Comparison of ENCODE assay signal across 12 cellular contexts in the genomic region with DNA sequence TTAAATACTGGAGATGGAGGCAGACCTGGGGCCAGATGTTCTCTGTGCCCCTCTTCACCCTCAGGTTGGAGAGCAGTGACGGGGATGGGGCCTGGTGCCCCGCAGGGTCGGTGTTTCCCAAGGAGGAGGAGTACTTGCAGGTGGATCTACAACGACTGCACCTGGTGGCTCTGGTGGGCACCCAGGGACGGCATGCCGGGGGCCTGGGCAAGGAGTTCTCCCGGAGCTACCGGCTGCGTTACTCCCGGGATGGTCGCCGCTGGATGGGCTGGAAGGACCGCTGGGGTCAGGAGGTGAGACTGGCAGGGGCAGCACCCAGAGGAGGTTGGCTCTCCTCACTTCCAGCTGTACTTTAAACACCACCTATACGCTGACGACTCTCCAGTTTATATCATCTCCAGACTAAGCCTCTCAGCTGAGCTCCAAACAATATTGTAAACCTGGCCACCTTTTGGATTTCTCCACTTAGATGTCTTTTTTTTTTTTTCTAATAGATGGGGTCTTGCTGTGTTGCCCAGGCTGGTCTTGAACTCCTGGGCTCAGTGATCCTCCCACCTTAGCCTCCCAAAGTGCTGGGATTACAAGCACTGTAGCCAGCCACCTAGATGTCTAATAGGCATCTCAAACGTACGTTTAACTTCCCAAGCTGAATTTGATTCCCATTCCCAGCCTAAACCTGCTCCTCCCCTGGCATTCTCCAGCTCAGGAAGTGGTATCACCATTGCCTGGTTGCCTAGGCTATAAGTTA. TPM values are rescaled to one million over a fixed set of nuclear protein-coding genes. Genes with fewer than 3 reads are reported as not detected.
A peak's percentile ranks its signal among the peaks of the same experiment; 100 is the strongest.
DNase-seq lines count a peak whose midpoint lies in the region; ATAC-seq, FAIRE-seq and TF ChIP-seq lines count a peak whose summit lies in the region.
"Had no signal": no experiment of that assay in that cellular context is flagged by ENCODE, and none has a peak within 500 bp of the region (broad histone marks: within the 10 kb centered on the region; RNA-seq: fewer than 3 reads in every experiment).

No MANE protein-coding gene starts in this region.

- no peaks in the 10 kb centered on the region for H3K9me2 ChIP-seq in OCI-LY7 (ENCODE audit: insufficient read depth, low read length)

- no peaks in the 10 kb centered on the region for H3K79me2 ChIP-seq in OCI-LY7 (ENCODE audit: insufficient read depth, low read depth, low read length)
- H3K79me2 ChIP-seq in H1 (ENCODE audit: control insufficient read depth in 1 of 2, insufficient read depth in 2 of 2, low read length in 2 of 2): peaks cover 9 to 65% of the 10 kb centered on the region in 2 experiments

- 94% methylated on average over 17 of the region's 17 CpGs; no CpG with 5 or more reads in 1 of the 2 experiments for WGBS in H1 (ENCODE audit: extremely low coverage in 1 of 2, insufficient coverage in 1 of 2, insufficient read length in 1 of 2, insufficient replicate concordance in 2 of 2, low coverage in 1 of 2, low lambda C conversion rate in 2 of 2, missing lambda C conversion rate in 1 of 2), 2 experiments
- 89 to 90% methylated on average over 9 to 17 of the region's 17 CpGs for WGBS in endodermal cell (ENCODE audit: insufficient coverage in 1 of 2, insufficient read length in 1 of 2), 2 experiments

- H3K36me3 ChIP-seq in OCI-LY7 (ENCODE audit: insufficient read depth, low read length): 0 out of 2 replicates have a peak, but pooled peaks cover 3% of the 10 kb centered on the region
- peaks cover 27 to 57% (median 47%) of the 10 kb centered on the region in 4 experiments for H3K36me3 ChIP-seq in H1 (ENCODE audit: control insufficient read depth in 2 of 4, insufficient read depth in 4 of 4, low read length in 3 of 4)
- peaks cover 50 to 58% (median 52%) of the 10 kb centered on the region in 3 donors for H3K36me3 ChIP-seq in skeletal muscle tissue (ENCODE audit: control insufficient read depth in 3 of 3, insufficient read depth in 3 of 3, low read length in 3 of 3)
- H3K36me3 ChIP-seq in endodermal cell (ENCODE audit: control insufficient read depth, insufficient read depth, low read length): peaks cover 36% of the 10 kb centered on the region

- H3K27ac Mint-ChIP-seq in endodermal cell: no peak overlapping the region

- POLR2A ChIA-PET in OCI-LY7 (lab: Charles Lee) (interaction anchor here (1.0 to 1.1 kb wide), 2 partner anchors 12 to 17 kb away, joined by 3 to 5 read pairs; no protein-coding TSS in a partner anchor), H1 (lab: Charles Lee; ENCODE audit: partially characterized antibody) (interaction anchor here (0.6 to 19.5 kb wide), 9 partner anchors 8 to 148 kb away, joined by 3 to 452 read pairs (median 4); no protein-coding TSS in a partner anchor)

- no peak overlapping the region for H3K23ac ChIP-seq in H1 (ENCODE audit: insufficient read length)

- H2BK5ac ChIP-seq in H1 (ENCODE audit: low read depth, low read length): peak overlapping the region; percentile 75; the same call in 1 of the 2 replicates

- peak overlapping the region; percentile 61; the same call in 1 of the 2 replicates for H2BK20ac ChIP-seq in H1 (ENCODE audit: low read length)

- TF ChIP-seq CTCF in OCI-LY7 (conservative IDR thresholded peaks at IDR 0.05; ENCODE audit: low read length): 0 out of 2 replicates have a peak, but pooled peaks have one; percentile 11
- TF ChIP-seq CTCF in H1 (IDR thresholded peaks at IDR 0.05; ENCODE audit: control extremely low read depth in 1 of 3, insufficient read depth in 1 of 3, low read depth in 1 of 3, low read length in 3 of 3): no peak
- TF ChIP-seq CTCF in endodermal cell (conservative IDR thresholded peaks at IDR 0.05): no peak

- H3K36me3 Mint-ChIP-seq in endodermal cell (ENCODE audit: low read depth): peaks cover 32% of the 10 kb centered on the region

- H4K8ac ChIP-seq in H1 (ENCODE audit: extremely low read depth, insufficient read depth, low read length): no peak overlapping the region

- no peak overlapping the region for H3K4ac ChIP-seq in H1 (replicated peaks; ENCODE audit: insufficient read length, low read depth, low read length)

- H3K23me2 ChIP-seq in H1 (ENCODE audit: low read depth, low read length): peaks cover 16% of the 10 kb centered on the region

- no peaks in the 10 kb centered on the region for H4K20me1 ChIP-seq in OCI-LY7 (ENCODE audit: insufficient read depth, low read length)
- H4K20me1 ChIP-seq in H1 (replicated peaks in 1 of 2; ENCODE audit: control insufficient read depth in 1 of 2, insufficient read depth in 2 of 2, low read length in 2 of 2): peaks cover 4 to 37% of the 10 kb centered on the region in 2 experiments

- intact Hi-C loops in OCI-LY7 (cut with micrococcal nuclease; ENCODE audit: unreplicated experiment): loop anchor here (10.0 kb wide), 1 partner anchor 215 kb away; the partner anchor contains the start of gene DHX16

- CTCF ChIA-PET in OCI-LY7 (lab: Charles Lee; ENCODE audit: unreplicated experiment) (interaction anchor here (0.7 kb wide), 1 partner anchor 25 kb away, joined by 3 read pairs; the partner anchor contains the start of gene VARS2), H1 (lab: Charles Lee; ENCODE audit: partially characterized antibody) (interaction anchor here (0.6 to 29.0 kb wide), 12 partner anchors 10 to 303 kb away, joined by 3 to 610 read pairs (median 3); partner anchors contain the start of gene VARS2)

- DNase-seq in OCI-LY7 (ENCODE audit: low spot score): no peak
- no peak for DNase-seq in H1 (ENCODE audit: low read depth in 1 of 2, low spot score in 2 of 2)
- no peak for DNase-seq in AG08395 (ENCODE audit: low spot score)
- no peak for DNase-seq in endodermal cell
- DNase-seq: cortex of kidney, heart left ventricle, kidney, psoas muscle, testis had no signal

- no peak overlapping the region for H4K5ac ChIP-seq in H1 (ENCODE audit: insufficient read length, low read depth, low read length)

- H2AK5ac ChIP-seq in H1 (ENCODE audit: low read depth, low read length): no peak overlapping the region

- H2BK12ac ChIP-seq in H1 (ENCODE audit: low read depth, low read length): no peak overlapping the region

- no peak for TF ChIP-seq POLR2A in H1 (IDR thresholded peaks at IDR 0.05; ENCODE audit: control extremely low read depth in 1 of 2, low read depth in 2 of 2, low read length in 2 of 2)

- H2BK120ac ChIP-seq in H1 (replicated peaks; ENCODE audit: low read depth, low read length): no peak overlapping the region

- H3K4me2 ChIP-seq in OCI-LY7 (ENCODE audit: low read length): no peak overlapping the region
- H3K4me2 ChIP-seq in H1 (ENCODE audit: insufficient read depth in 1 of 2, low read depth in 2 of 2, low read length in 2 of 2): no peak overlapping the region

- ATAC-seq in HG03342 (IDR thresholded peaks at IDR 0.05; ENCODE audit: unreplicated experiment): no peak
- ATAC-seq: heart left ventricle, psoas muscle had no signal

- H3K18ac ChIP-seq in H1 (ENCODE audit: extremely low read depth, low read length): no peak overlapping the region

- no peak overlapping the region for H2BK15ac ChIP-seq in H1 (ENCODE audit: low read length)

- H3K4me1 ChIP-seq in OCI-LY7 (ENCODE audit: insufficient read depth, low read length, poor library complexity, severe bottlenecking) (peaks cover 28% of the 10 kb centered on the region), H1 (replicated peaks in 1 of 4; ENCODE audit: control insufficient read depth in 3 of 4, insufficient read depth in 4 of 4, low read length in 3 of 4) (peaks cover 6 to 26% (median 19%) of the 10 kb centered on the region in 4 experiments), skeletal muscle tissue (ENCODE audit: control insufficient read depth in 3 of 3, insufficient read depth in 3 of 3, low read length in 3 of 3) (peaks cover 27 to 46% (median 45%) of the 10 kb centered on the region in 3 donors), endodermal cell (ENCODE audit: control insufficient read depth, insufficient read depth, low read length) (peaks cover 13% of the 10 kb centered on the region)

- no peak overlapping the region for H3K4me3 ChIP-seq in OCI-LY7 (ENCODE audit: low read depth, low read length, poor library complexity, severe bottlenecking)
- no peak overlapping the region for H3K4me3 ChIP-seq in H1 (ENCODE audit: extremely low read depth in 1 of 4, insufficient read depth in 2 of 4, low read depth in 3 of 4, low read length in 4 of 4)
- H3K4me3 ChIP-seq in skeletal muscle tissue (ENCODE audit: low read length in 3 of 3): no peak overlapping the region
- H3K4me3 ChIP-seq in endodermal cell (ENCODE audit: low read length): no peak overlapping the region
- H3K4me3 ChIP-seq: BLaER1, heart left ventricle, psoas muscle, testis had no signal

- no peak for FAIRE-seq in H1 (lab: Jason Lieb, UNC)
- FAIRE-seq: kidney had no signal

- H3K9ac ChIP-seq in H1 (replicated peaks in 1 of 4; ENCODE audit: extremely low read depth in 1 of 4, low read depth in 3 of 4, low read length in 3 of 4) (no peak overlapping the region), skeletal muscle tissue (ENCODE audit: low read depth in 1 of 3, low read length in 3 of 3) (peak overlapping the region in 2 of 3 donors; percentile 2 to 10), endodermal cell (ENCODE audit: extremely low read depth, low read length, poor library complexity, severe bottlenecking) (no peak overlapping the region)
- H3K9ac ChIP-seq: BLaER1 had no signal

- H3K27me3 ChIP-seq in H1 (replicated peaks in 1 of 4; ENCODE audit: control insufficient read depth in 3 of 4, extremely low read depth in 1 of 4, insufficient read depth in 3 of 4, low read length in 3 of 4) (no peaks in the 10 kb centered on the region), skeletal muscle tissue (ENCODE audit: control insufficient read depth in 3 of 3, insufficient read depth in 3 of 3, low read length in 3 of 3) (no peaks in the 10 kb centered on the region), endodermal cell (ENCODE audit: control insufficient read depth, insufficient read depth, low read length, poor library complexity, severe bottlenecking) (no peaks in the 10 kb centered on the region)
- H3K27me3 ChIP-seq: BLaER1, testis had no signal

- no peak overlapping the region for H3K56ac ChIP-seq in H1 (replicated peaks; ENCODE audit: insufficient read length, low read depth, low read length)

- H3K27ac ChIP-seq in OCI-LY7 (ENCODE audit: low read depth, low read length, poor library complexity, severe bottlenecking) (no peak overlapping the region), H1 (ENCODE audit: low read depth, low read length) (no peak overlapping the region), skeletal muscle tissue (ENCODE audit: low read depth, low read length) (no peak overlapping the region), endodermal cell (ENCODE audit: low read depth, low read length) (no peak overlapping the region)
- H3K27ac ChIP-seq: BLaER1, heart left ventricle, psoas muscle, testis had no signal

- TF ChIP-seq EP300 in H1 (IDR thresholded peaks at IDR 0.05; ENCODE audit: borderline replicate concordance in 1 of 2, low read depth in 2 of 2, low read length in 2 of 2): no peak

- peaks cover 28% of the 10 kb centered on the region for H3K4me1 Mint-ChIP-seq in endodermal cell

- H3K9me3 Mint-ChIP-seq in endodermal cell: no peaks in the 10 kb centered on the region

- no peaks in the 10 kb centered on the region for H3K27me3 Mint-ChIP-seq in endodermal cell (ENCODE audit: insufficient read depth)

- H2AFZ ChIP-seq in OCI-LY7 (ENCODE audit: low read length) (no peak overlapping the region), H1 (ENCODE audit: low read length) (no peak overlapping the region)

- no peak overlapping the region for H3K14ac ChIP-seq in H1 (ENCODE audit: insufficient read length)

- TF ChIP-seq RAD21 in H1 (IDR thresholded peaks at IDR 0.05 in 1 of 2, conservative IDR thresholded peaks at IDR 0.05 in 1 of 2; ENCODE audit: low read depth in 2 of 2, low read length in 2 of 2): no peak

- no TSS peak for BruUV-seq in OCI-LY7 (replicated peaks; lab: Mats Ljungman, UMichigan)

- H4K91ac ChIP-seq in H1 (replicated peaks; ENCODE audit: insufficient read length, low read length): no peak overlapping the region

- H3K9me3 ChIP-seq in OCI-LY7 (ENCODE audit: low read length) (no peaks in the 10 kb centered on the region), H1 (ENCODE audit: insufficient read depth in 2 of 2, low read depth in 1 of 2, low read length in 1 of 2) (no peaks in the 10 kb centered on the region), skeletal muscle tissue (ENCODE audit: control insufficient read depth in 3 of 3, low read length in 3 of 3) (no peaks in the 10 kb centered on the region), endodermal cell (ENCODE audit: control insufficient read depth, low read length) (no peaks in the 10 kb centered on the region)
- H3K9me3 ChIP-seq: BLaER1, heart left ventricle, psoas muscle, testis had no signal

- no peak overlapping the region for H3K4me3 Mint-ChIP-seq in endodermal cell

- H3K79me1 ChIP-seq in H1 (ENCODE audit: low read depth, low read length): peaks cover 21% of the 10 kb centered on the region

RNA-seq across cellular contexts. Expression of gene DDR1, which starts 5.0 kb away (rescaled TPM):
- total RNA-seq in OCI-LY7 (2014; rRNA removed; shearing (Covaris generic)): 14.0 and 15.4 TPM in 2 replicates
- total RNA-seq in OCI-LY7 (2022): 24.6 and 30.3 TPM in 2 replicates
- total RNA-seq in H1 (2021; fragmentation: NEBNext Ultra II Directional; extraction: Animal tissue kit (Norgen Biotek cat#: 25700)): 181 and 182 TPM in 2 replicates
- 99.4 and 134 TPM in 2 replicates for polyA plus RNA-seq in H1 (2011; rRNA removed)
- polyA plus RNA-seq in H1 (2011; cell fraction: cytosol; rRNA removed): 110 TPM
- 240 TPM for polyA plus RNA-seq in H1 (2011; cell fraction: nucleus; rRNA removed)
- 139 to 201 TPM (median 179 TPM) in 4 replicates for polyA plus RNA-seq in H1 (2012, experiment 1 of 2)
- polyA plus RNA-seq in H1 (2012, experiment 2 of 2): 146 TPM
- polyA plus RNA-seq in H1 (2013, experiment 1 of 2): 128 TPM
- 135 TPM for polyA plus RNA-seq in H1 (2013, experiment 2 of 2)
- 116 and 120 TPM in 2 replicates for polyA minus RNA-seq in H1 (2011; rRNA and poly(A)+ RNA removed)
- 196 TPM for polyA minus RNA-seq in H1 (2011; cell fraction: cytosol; rRNA and poly(A)+ RNA removed)
- polyA minus RNA-seq in H1 (2011; cell fraction: nucleus; rRNA and poly(A)+ RNA removed): 121 TPM
- total RNA-seq in skeletal muscle tissue: 40.7 TPM
- 100 to 1,000 TPM; 140 to 151 TPM for total RNA-seq in endodermal cell
- polyA plus RNA-seq in endodermal cell (2013, experiment 1 of 2): 299 TPM
- 288 TPM for polyA plus RNA-seq in endodermal cell (2013, experiment 2 of 2)

RNA-seq across cellular contexts. Expression of gene GTF2H4, which starts 18.7 kb away (rescaled TPM):
- 30.5 and 38.4 TPM in 2 replicates for total RNA-seq in OCI-LY7 (2014; rRNA removed; shearing (Covaris generic))
- total RNA-seq in OCI-LY7 (2022) (45.8 and 48.7 TPM in 2 replicates), skeletal muscle tissue (7.3 TPM), endodermal cell (10 to 100 TPM; 60.0 to 67.9 TPM)
- total RNA-seq in H1 (2021; fragmentation: NEBNext Ultra II Directional; extraction: Animal tissue kit (Norgen Biotek cat#: 25700)): 49.5 and 53.4 TPM in 2 replicates
- polyA plus RNA-seq in H1 (2011; rRNA removed): 42.3 and 46.2 TPM in 2 replicates
- polyA plus RNA-seq in H1 (2011; cell fraction: cytosol; rRNA removed): 42.7 TPM
- polyA plus RNA-seq in H1 (2011; cell fraction: nucleus; rRNA removed): 147 TPM
- 36.6 to 48.0 TPM (median 43.7 TPM) in 4 replicates for polyA plus RNA-seq in H1 (2012, experiment 1 of 2)
- 81.6 TPM for polyA plus RNA-seq in H1 (2012, experiment 2 of 2)
- polyA plus RNA-seq in H1 (2013, experiment 1 of 2): 42.6 TPM
- polyA plus RNA-seq in H1 (2013, experiment 2 of 2): 40.8 TPM
- 27.0 and 29.0 TPM in 2 replicates for polyA minus RNA-seq in H1 (2011; rRNA and poly(A)+ RNA removed)
- polyA minus RNA-seq in H1 (2011; cell fraction: cytosol; rRNA and poly(A)+ RNA removed): 13.8 TPM
- polyA minus RNA-seq in H1 (2011; cell fraction: nucleus; rRNA and poly(A)+ RNA removed): 39.6 TPM
- polyA plus RNA-seq in endodermal cell (2013, experiment 1 of 2): 52.4 TPM
- polyA plus RNA-seq in endodermal cell (2013, experiment 2 of 2): 39.9 TPM

RNA-seq across cellular contexts. Expression of gene VARS2, which starts 24.7 kb away (rescaled TPM):
- 71.4 and 81.8 TPM in 2 replicates for total RNA-seq in OCI-LY7 (2014; rRNA removed; shearing (Covaris generic))
- total RNA-seq in OCI-LY7 (2022): 98.9 and 105 TPM in 2 replicates
- 41.2 and 47.7 TPM in 2 replicates for total RNA-seq in H1 (2021; fragmentation: NEBNext Ultra II Directional; extraction: Animal tissue kit (Norgen Biotek cat#: 25700))
- 26.8 and 34.8 TPM in 2 replicates for polyA plus RNA-seq in H1 (2011; rRNA removed)
- 36.0 TPM for polyA plus RNA-seq in H1 (2011; cell fraction: cytosol; rRNA removed)
- 180 TPM for polyA plus RNA-seq in H1 (2011; cell fraction: nucleus; rRNA removed)
- 20.8 to 48.2 TPM (median 43.6 TPM) in 4 replicates for polyA plus RNA-seq in H1 (2012, experiment 1 of 2)
- polyA plus RNA-seq in H1 (2012, experiment 2 of 2): 31.4 TPM
- polyA plus RNA-seq in H1 (2013, experiment 1 of 2): 25.2 TPM
- polyA plus RNA-seq in H1 (2013, experiment 2 of 2): 23.4 TPM
- polyA minus RNA-seq in H1 (2011; rRNA and poly(A)+ RNA removed): 34.0 and 41.2 TPM in 2 replicates
- polyA minus RNA-seq in H1 (2011; cell fraction: cytosol; rRNA and poly(A)+ RNA removed): 25.2 TPM
- polyA minus RNA-seq in H1 (2011; cell fraction: nucleus; rRNA and poly(A)+ RNA removed): 32.4 TPM
- total RNA-seq in skeletal muscle tissue: 12.5 TPM
- total RNA-seq in endodermal cell: 10 to 100 TPM; 39.4 to 52.5 TPM
- polyA plus RNA-seq in endodermal cell (2013, experiment 1 of 2): 51.8 TPM
- 46.7 TPM for polyA plus RNA-seq in endodermal cell (2013, experiment 2 of 2)

RNA-seq across cellular contexts. Expression of gene SFTA2, which starts 42.7 kb away (rescaled TPM):
- total RNA-seq in OCI-LY7 (2014; rRNA removed; shearing (Covaris generic)): not detected in 2 replicates
- total RNA-seq in OCI-LY7 (2022) (not detected in 2 replicates), skeletal muscle tissue (not detected), endodermal cell (not detected)
- not detected in 2 replicates for total RNA-seq in H1 (2021; fragmentation: NEBNext Ultra II Directional; extraction: Animal tissue kit (Norgen Biotek cat#: 25700))
- not detected in 2 replicates for polyA plus RNA-seq in H1 (2011; rRNA removed)
- polyA plus RNA-seq in H1 (2011; cell fraction: cytosol; rRNA removed): not detected
- not detected for polyA plus RNA-seq in H1 (2011; cell fraction: nucleus; rRNA removed)
- not detected in 4 replicates for polyA plus RNA-seq in H1 (2012, experiment 1 of 2)
- not detected for polyA plus RNA-seq in H1 (2012, experiment 2 of 2)
- polyA plus RNA-seq in H1 (2013, experiment 1 of 2): not detected
- polyA plus RNA-seq in H1 (2013, experiment 2 of 2): not detected
- polyA minus RNA-seq in H1 (2011; rRNA and poly(A)+ RNA removed): not detected in 2 replicates
- polyA minus RNA-seq in H1 (2011; cell fraction: cytosol; rRNA and poly(A)+ RNA removed): not detected
- not detected for polyA minus RNA-seq in H1 (2011; cell fraction: nucleus; rRNA and poly(A)+ RNA removed)
- not detected for polyA plus RNA-seq in endodermal cell (2013, experiment 1 of 2)
- not detected for polyA plus RNA-seq in endodermal cell (2013, experiment 2 of 2)
- total RNA-seq: heart left ventricle, psoas muscle, testis had no signal
- polyA plus RNA-seq: heart left ventricle had no signal

RNA-seq across cellular contexts. Expression of gene MUCL3, which starts 51.5 kb away (rescaled TPM):
- not detected in 2 replicates for total RNA-seq in OCI-LY7 (2014; rRNA removed; shearing (Covaris generic))
- total RNA-seq in OCI-LY7 (2022) (not detected in 2 replicates), skeletal muscle tissue (not detected), endodermal cell (under 1 TPM; 0.18 TPM)
- 0.08 and 0.37 TPM in 2 replicates for total RNA-seq in H1 (2021; fragmentation: NEBNext Ultra II Directional; extraction: Animal tissue kit (Norgen Biotek cat#: 25700))
- 0.15 and 0.22 TPM in 2 replicates for polyA plus RNA-seq in H1 (2011; rRNA removed)
- 0.18 TPM for polyA plus RNA-seq in H1 (2011; cell fraction: cytosol; rRNA removed)
- 0.41 TPM for polyA plus RNA-seq in H1 (2011; cell fraction: nucleus; rRNA removed)
- 0.19 to 0.34 TPM (median 0.26 TPM) in 4 replicates for polyA plus RNA-seq in H1 (2012, experiment 1 of 2)
- polyA plus RNA-seq in H1 (2012, experiment 2 of 2): not detected
- polyA plus RNA-seq in H1 (2013, experiment 1 of 2): 0.59 TPM
- polyA plus RNA-seq in H1 (2013, experiment 2 of 2): 0.50 TPM
- polyA minus RNA-seq in H1 (2011; rRNA and poly(A)+ RNA removed): 0.10 and 0.13 TPM in 2 replicates
- not detected for polyA minus RNA-seq in H1 (2011; cell fraction: cytosol; rRNA and poly(A)+ RNA removed)
- not detected for polyA minus RNA-seq in H1 (2011; cell fraction: nucleus; rRNA and poly(A)+ RNA removed)
- polyA plus RNA-seq in endodermal cell (2013, experiment 1 of 2): 0.04 TPM
- not detected for polyA plus RNA-seq in endodermal cell (2013, experiment 2 of 2)
- total RNA-seq: psoas muscle had no signal
- polyA plus RNA-seq: psoas muscle had no signal

Comparison
In these comparisons a context has a peak if more than half of its experiments do, and no peak if none do; other contexts are left out.
1. H3K9ac ChIP-seq: peak in skeletal muscle tissue (2 of 3); none in H1 (0 of 4) and endodermal cell (single experiment).